Comparison of ENCODE assay signal across 10 cellular contexts in genomic region chr10:124419635-124420034, GRCh38. TPM values are rescaled to one million over a fixed set of nuclear protein-coding genes. Genes with fewer than 3 reads are reported as not detected.
DNase-seq lines count a peak whose midpoint lies in the region; ATAC-seq and TF ChIP-seq lines count a peak whose summit lies in the region.
"Had no signal": no experiment of that assay in that cellular context is flagged by ENCODE, and none has a peak within 500 bp of the region (broad histone marks: within the 10 kb centered on the region; RNA-seq: fewer than 3 reads in every experiment).

No MANE protein-coding gene starts in this region.

- peaks cover under 1% of the 10 kb centered on the region; the same call in 1 of the 2 replicates for H3K36me3 ChIP-seq in MG63
- H3K36me3 ChIP-seq in neuron (ENCODE audit: insufficient read depth, low read length) = no peaks in the 10 kb centered on the region

- no peak for ATAC-seq in GM21717 (IDR thresholded peaks at IDR 0.05; ENCODE audit: unreplicated experiment)

- TF ChIP-seq CTCF in coronary artery (IDR thresholded peaks at IDR 0.05) = no peak

- peak overlapping the region; percentile 63 for H3K4me3 Mint-ChIP-seq in T-helper 2 cell treated with Interferon-gamma antibody and Interleukin-4, amounts not matched to agents 5 μg/mL and 100 μg/mL, for 36 hours

- H3K27ac Mint-ChIP-seq in T-helper 2 cell treated with Interferon-gamma antibody and Interleukin-4, amounts not matched to agents 5 μg/mL and 100 μg/mL, for 36 hours = no peak overlapping the region

- H2AFZ ChIP-seq in neuron (ENCODE audit: low read depth, low read length) = no peak overlapping the region

- peaks cover 14% of the 10 kb centered on the region for H3K27me3 Mint-ChIP-seq in T-helper 2 cell treated with Interferon-gamma antibody and Interleukin-4, amounts not matched to agents 5 μg/mL and 100 μg/mL, for 36 hours (ENCODE audit: low read depth)

- H3K27ac ChIP-seq in coronary artery = no peak overlapping the region

- no peak for DNase-seq in T-helper 2 cell treated with Interferon-gamma antibody and Interleukin-4, amounts not matched to agents 5 μg/mL and 100 μg/mL, for 36 hours (ENCODE audit: low spot score)
- DNase-seq in T-helper 2 cell (no peak), MG63 (no peak), coronary artery (ENCODE audit: low spot score) (peak; percentile 74), globus pallidus (ENCODE audit: low spot score) (no peak)
- DNase-seq in stimulated activated naive CD4-positive, alpha-beta T cell treated with Interleukin-2 at 50 U/mL for 16 hours (lab: John Stamatoyannopoulos, UW) = no peak
- DNase-seq: activated CD4-positive, CD25-positive, alpha-beta regulatory T cell treated with anti-CD3 and anti-CD28 coated beads, Interleukin-2, amount 50 U/mL, for 72 hours; GM23248 had no signal

- peaks cover 7% of the 10 kb centered on the region for H3K27me3 ChIP-seq in MG63
- H3K27me3 ChIP-seq in neuron (ENCODE audit: insufficient read depth, low read length) = peaks cover 32% of the 10 kb centered on the region

- peak overlapping the region; percentile 75 for H3K4me3 ChIP-seq in MG63
- no peak overlapping the region for H3K4me3 ChIP-seq in coronary artery
- H3K4me3 ChIP-seq in neuron (ENCODE audit: low read length) = peak overlapping the region; percentile 79

- H3K36me3 Mint-ChIP-seq in T-helper 2 cell treated with Interferon-gamma antibody and Interleukin-4, amounts not matched to agents 5 μg/mL and 100 μg/mL, for 36 hours (ENCODE audit: low read depth) = no peaks in the 10 kb centered on the region

- peaks cover 7% of the 10 kb centered on the region for H3K4me1 Mint-ChIP-seq in T-helper 2 cell treated with Interferon-gamma antibody and Interleukin-4, amounts not matched to agents 5 μg/mL and 100 μg/mL, for 36 hours (ENCODE audit: low read depth)

- peaks cover 10% of the 10 kb centered on the region for H3K4me1 ChIP-seq in neuron (ENCODE audit: insufficient read depth, low read length)

- H3K9me3 ChIP-seq in MG63 = no peaks in the 10 kb centered on the region
- H3K9me3 ChIP-seq in neuron (ENCODE audit: low read length) = no peaks in the 10 kb centered on the region

- H3K9me3 Mint-ChIP-seq in T-helper 2 cell treated with Interferon-gamma antibody and Interleukin-4, amounts not matched to agents 5 μg/mL and 100 μg/mL, for 36 hours = no peaks in the 10 kb centered on the region

RNA-seq across cellular contexts. Expression of gene OAT, which starts 0.9 kb away (rescaled TPM):
- 223 and 278 TPM in 2 replicates for total RNA-seq in MG63 (2014; rRNA removed; shearing (Covaris generic); ENCODE audit: low replicate concordance)

RNA-seq across cellular contexts. Expression of gene NKX1-2, which starts 30.2 kb away (rescaled TPM):
- total RNA-seq in MG63 (2014; rRNA removed; shearing (Covaris generic); ENCODE audit: low replicate concordance) = 0.36 TPM in 1 of 2 replicates, not detected in the other
- total RNA-seq: GM23248 had no signal

RNA-seq across cellular contexts. Expression of gene LHPP, which starts 42.0 kb away (rescaled TPM):
- 4.8 and 17.0 TPM in 2 replicates for total RNA-seq in MG63 (2014; rRNA removed; shearing (Covaris generic); ENCODE audit: low replicate concordance)
